Comparison of ENCODE assay signal across 15 cellular contexts in genomic region chr2:673615-674318, GRCh38. TPM values are rescaled to one million over a fixed set of nuclear protein-coding genes. Genes with fewer than 3 reads are reported as not detected.
DNase-seq lines count a peak whose midpoint lies in the region; TF ChIP-seq lines count a peak whose summit lies in the region.
"Had no signal": no experiment of that assay in that cellular context is flagged by ENCODE, and none has a peak within 500 bp of the region (broad histone marks: within the 10 kb centered on the region; RNA-seq: fewer than 3 reads in every experiment).

No MANE protein-coding gene starts in this region.

- H4K20me1 ChIP-seq in H9 (ENCODE audit: control insufficient read depth, insufficient read depth, insufficient read length) = no peaks in the 10 kb centered on the region

- 80% methylated on average over 5 of the region's 6 CpGs for WGBS in mesenchymal stem cell
- WGBS in H9 (ENCODE audit: extremely low coverage, insufficient read length, low lambda C conversion rate) = no CpG with 5 or more reads among the region's 6 CpGs

- no peak overlapping the region for H3K4ac ChIP-seq in mesenchymal stem cell (ENCODE audit: low read depth in 1 of 2, low read length in 2 of 2)
- no peak overlapping the region for H3K4ac ChIP-seq in H9 (ENCODE audit: low read depth, low read length)

- H4K91ac ChIP-seq in mesenchymal stem cell (ENCODE audit: low read length) = no peak overlapping the region
- no peak overlapping the region for H4K91ac ChIP-seq in H9 (ENCODE audit: insufficient read length, low read depth, low read length)

- no peak overlapping the region for H4K8ac ChIP-seq in mesenchymal stem cell (ENCODE audit: low read length)
- H4K8ac ChIP-seq in H9 (replicated peaks; ENCODE audit: insufficient read length, low read depth, low read length) = no peak overlapping the region

- H3K9me3 Mint-ChIP-seq in T-helper 2 cell treated with Interferon-gamma antibody and Interleukin-4, amounts not matched to agents 5 μg/mL and 100 μg/mL, for 36 hours = no peaks in the 10 kb centered on the region
- H3K9me3 Mint-ChIP-seq in H9 = no peaks in the 10 kb centered on the region; a peak in 1 of 5 replicates

- H2AFZ ChIP-seq in mesenchymal stem cell (ENCODE audit: low read depth, low read length) = no peak overlapping the region
- no peak overlapping the region for H2AFZ ChIP-seq in H9 (ENCODE audit: low read length)

- peaks cover 4% of the 10 kb centered on the region; the same call in 1 of the 2 replicates for H3K79me2 ChIP-seq in H9 (ENCODE audit: insufficient read depth, low read length)

- peaks cover 33 to 35% of the 10 kb centered on the region in 2 experiments for H3K36me3 ChIP-seq in mesenchymal stem cell (ENCODE audit: control insufficient read depth in 1 of 2, insufficient read depth in 2 of 2, low read depth in 1 of 2, low read length in 2 of 2)

- H3K9me3 ChIP-seq in mesenchymal stem cell (ENCODE audit: control insufficient read depth, low read length) (no peaks in the 10 kb centered on the region), H9 (ENCODE audit: control insufficient read depth, low read depth, low read length) (no peaks in the 10 kb centered on the region)
- H3K9me3 ChIP-seq: upper lobe of right lung had no signal

- no peak overlapping the region for H2BK120ac ChIP-seq in mesenchymal stem cell (ENCODE audit: low read depth, low read length)
- no peak overlapping the region for H2BK120ac ChIP-seq in H9 (ENCODE audit: low read depth, low read length, poor library complexity, severe bottlenecking)

- H3K36me3 Mint-ChIP-seq in T-helper 2 cell treated with Interferon-gamma antibody and Interleukin-4, amounts not matched to agents 5 μg/mL and 100 μg/mL, for 36 hours (ENCODE audit: low read depth) = peaks cover 48% of the 10 kb centered on the region
- H3K36me3 Mint-ChIP-seq in H9 (ENCODE audit: insufficient read depth in 1 of 3, low read depth in 3 of 3) = peaks cover 19 to 42% (median 39%) of the 10 kb centered on the region in 3 experiments; a peak in 6 of 7 replicates

- H3K9ac ChIP-seq in mesenchymal stem cell (ENCODE audit: low read length) (peak overlapping the region; percentile 22), H9 (ENCODE audit: extremely low read depth, insufficient read length, low read length) (no peak overlapping the region)

- no peak overlapping the region for H3K4me3 ChIP-seq in mesenchymal stem cell (ENCODE audit: insufficient read depth in 1 of 2, low read depth in 1 of 2, low read length in 2 of 2)
- H3K4me3 ChIP-seq: skin epidermis, upper lobe of right lung had no signal

- no peak overlapping the region for H4K5ac ChIP-seq in H9 (ENCODE audit: insufficient read length, low read depth, low read length)

- peaks cover 8% of the 10 kb centered on the region for H3K23me2 ChIP-seq in H9 (ENCODE audit: insufficient read length, low read depth, low read length, poor library complexity, severe bottlenecking)

- H3K56ac ChIP-seq in H9 (ENCODE audit: insufficient read length, low read depth, low read length) = no peak overlapping the region

- no peak overlapping the region for H3K4me3 Mint-ChIP-seq in T-helper 2 cell treated with Interferon-gamma antibody and Interleukin-4, amounts not matched to agents 5 μg/mL and 100 μg/mL, for 36 hours
- no peak overlapping the region for H3K4me3 Mint-ChIP-seq in H9

- DNase-seq in T-helper 2 cell treated with Interferon-gamma antibody and Interleukin-4, amounts not matched to agents 5 μg/mL and 100 μg/mL, for 36 hours (ENCODE audit: low spot score) = no peak
- no peak for DNase-seq in T-helper 2 cell
- DNase-seq in LHCN-M2 (ENCODE audit: low read depth) = peak; percentile 51
- peak; percentile 26 for DNase-seq in astrocyte of the hippocampus (ENCODE audit: low read depth, low spot score)
- DNase-seq in mesenchymal stem cell = no peak
- DNase-seq in dedifferentiated amniotic fluid mesenchymal stem cell (ENCODE audit: extremely low spot score) = no peak
- no peak for DNase-seq in H9
- DNase-seq in activated gamma-delta T cell (lab: John Stamatoyannopoulos, UW) = no peak
- DNase-seq: 8988T; activated effector memory CD4-positive, alpha-beta T cell treated with anti-CD3 and anti-CD28 coated beads, Interleukin-2, amount 50 U/mL, for 16 hours; cortex of kidney; DMS53; NCI-H345; upper lobe of right lung had no signal

- H3K27ac ChIP-seq in mesenchymal stem cell (ENCODE audit: low read length, poor library complexity, severe bottlenecking) (peak overlapping the region; percentile 63), H9 (ENCODE audit: insufficient read length, low read depth, low read length) (no peak overlapping the region)
- H3K27ac ChIP-seq: skin epidermis, upper lobe of right lung had no signal

- H3K18ac ChIP-seq in mesenchymal stem cell (ENCODE audit: low read depth in 1 of 2, low read length in 2 of 2) (no peak overlapping the region), H9 (ENCODE audit: insufficient read length, low read depth, low read length) (no peak overlapping the region)

- H3K4me1 ChIP-seq in mesenchymal stem cell (ENCODE audit: control insufficient read depth, insufficient read depth, low read depth, low read length) (peaks cover 22% of the 10 kb centered on the region), H9 (ENCODE audit: insufficient read depth, low read length) (no peaks in the 10 kb centered on the region)

- H3K4me1 Mint-ChIP-seq in T-helper 2 cell treated with Interferon-gamma antibody and Interleukin-4, amounts not matched to agents 5 μg/mL and 100 μg/mL, for 36 hours (ENCODE audit: low read depth) = peaks cover 26% of the 10 kb centered on the region
- peaks cover 30 to 34% of the 10 kb centered on the region in 2 experiments for H3K4me1 Mint-ChIP-seq in H9

- TF ChIP-seq CTCF in H9 (conservative IDR thresholded peaks at IDR 0.05) = no peak

- H3K27me3 ChIP-seq in mesenchymal stem cell (ENCODE audit: control insufficient read depth in 1 of 2, insufficient read depth in 1 of 2, low read length in 2 of 2) (no peaks in the 10 kb centered on the region), H9 (ENCODE audit: insufficient read depth, low read length) (no peaks in the 10 kb centered on the region)
- H3K27me3 ChIP-seq: upper lobe of right lung had no signal

- no peak overlapping the region for H2AK5ac ChIP-seq in mesenchymal stem cell (ENCODE audit: low read length, severe bottlenecking)
- no peak overlapping the region for H2AK5ac ChIP-seq in H9 (ENCODE audit: insufficient read length, low read length)

- no peak overlapping the region for H2BK20ac ChIP-seq in H9 (ENCODE audit: low read depth, low read length, poor library complexity, severe bottlenecking)

- no peak overlapping the region for H2BK15ac ChIP-seq in mesenchymal stem cell (ENCODE audit: low read depth, poor library complexity, severe bottlenecking)
- H2BK15ac ChIP-seq in H9 (ENCODE audit: low read depth, low read length) = no peak overlapping the region

- H2BK12ac ChIP-seq in mesenchymal stem cell (ENCODE audit: low read length in 2 of 2) (no peak overlapping the region), H9 (ENCODE audit: insufficient read length, low read depth, low read length) (no peak overlapping the region)

- peak overlapping the region; percentile 15 for H3K27ac Mint-ChIP-seq in T-helper 2 cell treated with Interferon-gamma antibody and Interleukin-4, amounts not matched to agents 5 μg/mL and 100 μg/mL, for 36 hours
- H3K27ac Mint-ChIP-seq in H9 = no peak overlapping the region

- no peak overlapping the region for H3K14ac ChIP-seq in mesenchymal stem cell (ENCODE audit: low read length in 2 of 2)
- no peak overlapping the region for H3K14ac ChIP-seq in H9 (ENCODE audit: insufficient read depth, low read length)

- H3K79me1 ChIP-seq in mesenchymal stem cell (replicated peaks; ENCODE audit: low read length, poor library complexity, severe bottlenecking) = peaks cover 25% of the 10 kb centered on the region
- peaks cover 3% of the 10 kb centered on the region for H3K79me1 ChIP-seq in H9 (ENCODE audit: insufficient read depth, low read depth, low read length, poor library complexity, severe bottlenecking)

- H3K23ac ChIP-seq in mesenchymal stem cell (ENCODE audit: low read length in 2 of 2) (no peak overlapping the region), H9 (ENCODE audit: insufficient read length, low read depth, low read length) (no peak overlapping the region)

- H3K4me2 ChIP-seq in mesenchymal stem cell (ENCODE audit: low read length, poor library complexity, severe bottlenecking) (no peak overlapping the region), H9 (ENCODE audit: insufficient read depth, insufficient read length, low read length) (no peak overlapping the region)

- H2BK5ac ChIP-seq in mesenchymal stem cell (ENCODE audit: low read depth, low read length, poor library complexity, severe bottlenecking) (no peak overlapping the region), H9 (ENCODE audit: insufficient read length, low read length) (no peak overlapping the region)

- H3T11ph ChIP-seq in H9 (ENCODE audit: low read length) = no peak overlapping the region

- H3K27me3 Mint-ChIP-seq in T-helper 2 cell treated with Interferon-gamma antibody and Interleukin-4, amounts not matched to agents 5 μg/mL and 100 μg/mL, for 36 hours (ENCODE audit: low read depth) = no peaks in the 10 kb centered on the region
- no peaks in the 10 kb centered on the region; the same call in 1 of the 2 replicates for H3K27me3 Mint-ChIP-seq in H9 (ENCODE audit: low read depth)

RNA-seq across cellular contexts. Expression of gene TMEM18, which starts 3.4 kb away (rescaled TPM):
- total RNA-seq in LHCN-M2 (2014; rRNA removed) (29.1 TPM in 2 replicates), H9 (2021) (28.3 and 30.7 TPM in 2 replicates)
- polyA plus RNA-seq in LHCN-M2 (2012) = 30.8 TPM
- 21.7 TPM for polyA plus RNA-seq in mesenchymal stem cell (2013, experiment 1 of 2)
- polyA plus RNA-seq in mesenchymal stem cell (2013, experiment 2 of 2) = 23.6 TPM

Comparison
In these comparisons a context has a peak if more than half of its experiments do, and no peak if none do; other contexts are left out.
1. DNase-seq: peak in LHCN-M2 (single experiment) and astrocyte of the hippocampus (single experiment); none in T-helper 2 cell treated with Interferon-gamma antibody and Interleukin-4, amounts not matched to agents 5 μg/mL and 100 μg/mL, for 36 hours (single experiment), T-helper 2 cell (0 of 5), mesenchymal stem cell (single experiment), dedifferentiated amniotic fluid mesenchymal stem cell (single experiment), H9 (single experiment) and activated gamma-delta T cell (single experiment).